ENCODE assay signal across 16 cellular contexts in the genomic region with DNA sequence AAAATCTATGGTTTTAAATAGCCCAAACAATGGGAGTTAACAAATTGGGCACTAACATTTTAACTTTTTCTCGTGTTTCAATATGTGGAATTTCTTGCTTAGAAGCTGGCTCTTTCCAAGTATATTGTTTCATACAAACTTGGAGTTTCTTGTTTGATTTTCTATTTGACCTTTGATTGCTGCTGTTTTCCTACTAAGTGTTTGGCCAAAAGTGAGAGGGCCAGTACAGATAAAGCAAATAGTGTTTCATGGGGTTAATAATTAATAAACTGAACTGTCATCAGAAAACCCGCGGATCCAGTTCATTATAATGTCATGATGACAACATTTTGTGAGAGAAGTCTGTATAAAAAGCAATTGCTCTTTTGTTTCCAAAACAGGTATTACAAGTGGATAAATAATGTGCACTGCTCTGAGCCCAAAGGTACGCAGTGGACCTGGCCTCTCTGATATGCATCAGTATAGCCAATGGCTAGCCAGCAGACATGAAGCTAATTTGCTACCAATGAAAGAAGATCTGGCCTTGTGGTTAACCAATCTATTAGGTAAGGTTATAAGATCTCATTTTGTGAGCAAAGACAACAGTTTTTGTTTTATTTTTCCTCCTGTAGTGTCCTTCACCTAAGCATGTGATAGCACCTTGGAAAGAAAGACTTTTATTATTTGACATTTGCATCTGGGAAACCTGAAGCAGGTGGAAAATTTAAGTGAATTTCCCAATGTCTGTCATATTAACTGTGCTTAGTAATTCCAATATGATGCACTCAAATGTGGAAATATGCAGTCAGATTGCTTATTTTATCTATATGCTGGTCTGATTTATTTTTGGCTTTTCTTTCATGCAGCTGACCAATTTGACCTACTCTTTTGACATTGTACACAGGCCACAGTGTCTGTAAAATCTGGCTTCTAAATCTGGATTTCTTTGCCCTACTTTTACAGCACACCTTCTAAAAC. TPM values are rescaled to one million over a fixed set of nuclear protein-coding genes. Genes with fewer than 3 reads are reported as not detected.
A peak's percentile ranks its signal among the peaks of the same experiment; 100 is the strongest.
DNase-seq lines count a peak whose midpoint lies in the region; ATAC-seq and TF ChIP-seq lines count a peak whose summit lies in the region.
"Had no signal": no experiment of that assay in that cellular context is flagged by ENCODE, and none has a peak within 500 bp of the region (broad histone marks: within the 10 kb centered on the region; RNA-seq: fewer than 3 reads in every experiment).

No MANE protein-coding gene starts in this region.

- DNase-seq in left ventricle myocardium superior (no peak), left cardiac atrium (no peak), LoVo (ENCODE audit: low spot score) (peak; percentile 32), kidney tubule cell (ENCODE audit: low spot score) (peak; percentile 49), type B pancreatic cell (ENCODE audit: extremely low spot score, unreplicated experiment) (no peak), NCI-H1694 (lab: John Stamatoyannopoulos, UW) (no peak), T-helper 1 cell (no peak)
- DNase-seq: activated CD4-positive, alpha-beta T cell treated with anti-CD3 and anti-CD28 coated beads for 48 hours; aorta; KG1; NCI-H524; PC-3; stimulated activated CD4-positive, alpha-beta T cell treated with anti-CD3 and anti-CD28 coated beads, Interleukin-4, amount 100 ng/mL, for 24 hours had no signal

- H3K27me3 Mint-ChIP-seq in type B pancreatic cell, result no peaks in the 10 kb centered on the region

- peak overlapping the region; percentile 78 for H3K27ac Mint-ChIP-seq in type B pancreatic cell

- H3K9me3 Mint-ChIP-seq in type B pancreatic cell, result no peaks in the 10 kb centered on the region
- H3K9me3 Mint-ChIP-seq: neural crest cell had no signal

- TF ChIP-seq CTCF in type B pancreatic cell (conservative IDR thresholded peaks at IDR 0.05), result no peak

- intact Hi-C loops in left ventricle myocardium superior (cut with micrococcal nuclease) (loop anchor here (10.0 kb wide), 1 partner anchor 50 kb away; no protein-coding TSS in a partner anchor), left cardiac atrium (cut with DNase I) (loop anchor here in 1 of 2 donors (10.0 kb wide), 1 partner anchor 110 kb away; no protein-coding TSS in a partner anchor)

- H3K36me3 Mint-ChIP-seq in type B pancreatic cell, result no peaks in the 10 kb centered on the region

- peak overlapping the region; percentile 59 for H3K4me3 Mint-ChIP-seq in type B pancreatic cell
- H3K4me3 Mint-ChIP-seq: neural crest cell had no signal

- peaks cover 6% of the 10 kb centered on the region for H3K4me1 Mint-ChIP-seq in type B pancreatic cell (ENCODE audit: unreplicated experiment)
- H3K4me1 Mint-ChIP-seq: neural crest cell had no signal

- peak; percentile 30 for ATAC-seq in left ventricle myocardium superior
- no peak for ATAC-seq in left cardiac atrium
- ATAC-seq in HG03457 (IDR thresholded peaks at IDR 0.05; ENCODE audit: unreplicated experiment), result no peak
- ATAC-seq: PC-3 had no signal

RNA-seq across cellular contexts. Expression of a gene that starts 8.3 kb away (rescaled TPM):
- 13.0 TPM for total RNA-seq in left ventricle myocardium superior
- 1 to 10 TPM; 7.3 to 8.9 TPM for total RNA-seq in left cardiac atrium
- 8.9 and 15.6 TPM in 2 replicates for total RNA-seq in type B pancreatic cell (ENCODE audit: low replicate concordance)
- total RNA-seq: G401, PC-3 had no signal

RNA-seq across cellular contexts. Expression of a gene that starts 49.1 kb away (rescaled TPM):
- total RNA-seq in left ventricle myocardium superior (5.3 TPM), left cardiac atrium (1 to 10 TPM; 4.5 to 5.1 TPM), type B pancreatic cell (ENCODE audit: low replicate concordance) (22.5 and 23.2 TPM in 2 replicates)

Comparison
In these comparisons a context has a peak if more than half of its experiments do, and no peak if none do; other contexts are left out.
1. DNase-seq: peak in LoVo (single experiment) and kidney tubule cell (single experiment); none in left ventricle myocardium superior (single experiment), left cardiac atrium (single experiment), type B pancreatic cell (single experiment), NCI-H1694 (single experiment) and T-helper 1 cell (0 of 5).